ENCODE assay signal across 8 cellular contexts in the genomic region with DNA sequence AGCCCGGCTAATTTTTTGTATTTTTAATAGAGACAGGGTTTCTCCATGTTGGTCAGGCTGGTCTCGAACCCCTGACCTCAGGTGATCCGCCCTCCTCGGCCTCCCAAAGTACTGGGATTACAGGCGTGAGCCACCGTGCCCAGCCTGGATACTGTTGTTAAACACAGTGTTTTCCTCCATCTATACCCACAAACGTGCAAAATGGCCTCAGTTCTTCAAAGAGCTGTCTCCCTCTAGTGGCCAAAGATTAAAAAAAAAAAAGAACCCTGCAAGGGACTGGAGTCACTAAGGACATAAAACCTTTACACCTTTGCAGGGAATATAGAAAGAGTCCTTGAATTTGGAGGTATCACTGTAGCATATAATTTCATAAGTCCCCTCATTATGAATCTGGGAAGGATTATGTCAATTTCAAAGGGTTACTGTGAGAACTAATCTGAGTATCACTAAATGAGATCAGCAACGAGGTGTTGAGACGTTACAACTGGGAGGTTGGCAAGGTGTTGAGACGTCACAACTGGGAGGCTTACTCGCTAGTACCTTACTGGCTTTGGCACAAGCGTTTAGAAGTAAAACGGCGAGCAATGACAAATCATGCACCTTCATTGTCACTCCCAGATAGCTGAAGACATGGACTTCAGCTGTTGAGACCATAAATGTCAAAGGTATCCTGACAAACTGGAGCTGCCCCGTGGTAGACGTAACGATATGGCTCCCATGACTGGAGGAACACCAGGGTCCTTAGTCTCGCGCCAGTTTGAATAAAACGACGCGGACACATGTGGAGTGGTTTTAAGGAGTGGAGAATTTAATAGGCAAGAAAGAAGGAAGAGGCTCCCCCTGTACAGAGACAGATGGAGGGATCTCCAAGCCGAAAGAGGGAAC. TPM values are rescaled to one million over a fixed set of nuclear protein-coding genes. Genes with fewer than 3 reads are reported as not detected.
DNase-seq lines count a peak whose midpoint lies in the region; ATAC-seq and TF ChIP-seq lines count a peak whose summit lies in the region.

No MANE protein-coding gene starts in this region.

- H3K9me3 Mint-ChIP-seq in activated T-cell treated with anti-CD3 and anti-CD28 coated beads, Interleukin-2, amount 50 U/mL, for 24 hours: no peaks in the 10 kb centered on the region
- no peaks in the 10 kb centered on the region for H3K9me3 Mint-ChIP-seq in activated CD8-positive, alpha-beta T cell treated with anti-CD3 and anti-CD28 coated beads for 36 hours
- H3K9me3 Mint-ChIP-seq in glutamatergic neuron (ENCODE audit: unreplicated experiment): peaks cover 4% of the 10 kb centered on the region

- CTCF ChIA-PET in activated CD8-positive, alpha-beta T cell treated with anti-CD3 and anti-CD28 coated beads for 36 hours (lab: Charles Lee): interaction anchor here (0.7 to 6.4 kb wide), 11 partner anchors 10 to 410 kb away, joined by 3 to 63 read pairs (median 4); no protein-coding TSS in a partner anchor

- POLR2A ChIA-PET in activated CD8-positive, alpha-beta T cell treated with anti-CD3 and anti-CD28 coated beads for 36 hours (lab: Charles Lee): interaction anchor here (1.8 kb wide), 1 partner anchor 17 kb away, joined by 4 read pairs; no protein-coding TSS in a partner anchor

- peak; percentile 78 for TF ChIP-seq CTCF in activated CD8-positive, alpha-beta T cell treated with anti-CD3 and anti-CD28 coated beads for 36 hours (IDR thresholded peaks at IDR 0.05)
- TF ChIP-seq CTCF in glutamatergic neuron (IDR thresholded peaks at IDR 0.05; ENCODE audit: partially characterized antibody, unreplicated experiment): peak; percentile 82

- intact Hi-C loops in activated CD8-positive, alpha-beta T cell treated with anti-CD3 and anti-CD28 coated beads for 36 hours (cut with micrococcal nuclease): no loop called here
- intact Hi-C loops in sciatic nerve (cut with DNase I): no loop called here

- no peak overlapping the region for H3K4me3 Mint-ChIP-seq in activated T-cell treated with anti-CD3 and anti-CD28 coated beads, Interleukin-2, amount 50 U/mL, for 24 hours
- H3K4me3 Mint-ChIP-seq in activated CD8-positive, alpha-beta T cell treated with anti-CD3 and anti-CD28 coated beads for 36 hours: no peak overlapping the region
- no peak overlapping the region for H3K4me3 Mint-ChIP-seq in glutamatergic neuron (ENCODE audit: unreplicated experiment)

- H3K27me3 Mint-ChIP-seq in activated T-cell treated with anti-CD3 and anti-CD28 coated beads, Interleukin-2, amount 50 U/mL, for 24 hours: no peaks in the 10 kb centered on the region
- H3K27me3 Mint-ChIP-seq in activated CD8-positive, alpha-beta T cell treated with anti-CD3 and anti-CD28 coated beads for 36 hours: peaks cover 4% of the 10 kb centered on the region
- H3K27me3 Mint-ChIP-seq in glutamatergic neuron (ENCODE audit: unreplicated experiment): peaks cover 8% of the 10 kb centered on the region

- ATAC-seq in HG02763 (IDR thresholded peaks at IDR 0.05; ENCODE audit: unreplicated experiment) (peak; percentile 58), sciatic nerve (peak; percentile 71)
- ATAC-seq in activated CD8-positive, alpha-beta T cell treated with anti-CD3 and anti-CD28 coated beads for 36 hours: peak; percentile 67

- H3K4me1 Mint-ChIP-seq in activated T-cell treated with anti-CD3 and anti-CD28 coated beads, Interleukin-2, amount 50 U/mL, for 24 hours (ENCODE audit: low read depth): peaks cover 24% of the 10 kb centered on the region
- peaks cover 20% of the 10 kb centered on the region for H3K4me1 Mint-ChIP-seq in activated CD8-positive, alpha-beta T cell treated with anti-CD3 and anti-CD28 coated beads for 36 hours (ENCODE audit: low read depth)
- H3K4me1 Mint-ChIP-seq in glutamatergic neuron (ENCODE audit: low read depth, unreplicated experiment): peaks cover 5% of the 10 kb centered on the region

- peak; percentile 51 for DNase-seq in activated T-cell treated with anti-CD3 and anti-CD28 coated beads, Interleukin-2, amount 50 U/mL, for 24 hours
- DNase-seq in activated T-cell treated with anti-CD3 and anti-CD28 coated beads for 4 hours: no peak
- DNase-seq in NCI-H2227 treated with DMSO at 0.1 percent for 48 hours (lab: John Stamatoyannopoulos, UW): peak; percentile 39
- DNase-seq in activated CD8-positive, alpha-beta T cell treated with anti-CD3 and anti-CD28 coated beads for 36 hours: peak; percentile 37
- no peak for DNase-seq in glutamatergic neuron
- no peak for DNase-seq in sciatic nerve (ENCODE audit: low spot score)
- DNase-seq in GF-D8 (lab: John Stamatoyannopoulos, UW): no peak

- no peaks in the 10 kb centered on the region for H3K36me3 Mint-ChIP-seq in activated T-cell treated with anti-CD3 and anti-CD28 coated beads, Interleukin-2, amount 50 U/mL, for 24 hours (ENCODE audit: low read depth)
- peaks cover 3% of the 10 kb centered on the region for H3K36me3 Mint-ChIP-seq in activated CD8-positive, alpha-beta T cell treated with anti-CD3 and anti-CD28 coated beads for 36 hours (ENCODE audit: low read depth)
- H3K36me3 Mint-ChIP-seq in glutamatergic neuron (ENCODE audit: unreplicated experiment): peaks cover 6% of the 10 kb centered on the region

- peak overlapping the region; percentile 67 for H3K27ac Mint-ChIP-seq in activated T-cell treated with anti-CD3 and anti-CD28 coated beads, Interleukin-2, amount 50 U/mL, for 24 hours
- peak overlapping the region; percentile 87 for H3K27ac Mint-ChIP-seq in activated CD8-positive, alpha-beta T cell treated with anti-CD3 and anti-CD28 coated beads for 36 hours
- H3K27ac Mint-ChIP-seq in glutamatergic neuron (ENCODE audit: unreplicated experiment): peak overlapping the region; percentile 50

RNA-seq across cellular contexts. Expression of gene ENPP6, which starts 33.4 kb away (rescaled TPM):
- total RNA-seq in activated CD8-positive, alpha-beta T cell treated with anti-CD3 and anti-CD28 coated beads for 36 hours: under 1 TPM; 0.27 to 0.40 TPM
- total RNA-seq in glutamatergic neuron (ENCODE audit: unreplicated experiment) (not detected), sciatic nerve (24.6 TPM)

Comparison
In these comparisons a context has a peak if more than half of its experiments do, and no peak if none do; other contexts are left out.
1. DNase-seq: peak in activated T-cell treated with anti-CD3 and anti-CD28 coated beads, Interleukin-2, amount 50 U/mL, for 24 hours (single experiment), NCI-H2227 treated with DMSO at 0.1 percent for 48 hours (single experiment) and activated CD8-positive, alpha-beta T cell treated with anti-CD3 and anti-CD28 coated beads for 36 hours (single experiment); none in activated T-cell treated with anti-CD3 and anti-CD28 coated beads for 4 hours (single experiment), glutamatergic neuron (single experiment), sciatic nerve (single experiment) and GF-D8 (single experiment).
2. RNA of gene ENPP6, which starts 33.4 kb away (total RNA-seq): 24.6 TPM in sciatic nerve (single experiment); 0.27 to 0.40 TPM in activated CD8-positive, alpha-beta T cell treated with anti-CD3 and anti-CD28 coated beads for 36 hours and not detected in glutamatergic neuron (single experiment); every median in the first group is over 10 times any median in the second.
3. Peak in every context shown above with its lines, with median percentiles within 50 percentile points of each other: H3K27ac Mint-ChIP-seq and ATAC-seq.